Comparison of ENCODE assay signal across 18 cellular contexts in genomic region chr5:31551878-31552277, GRCh38. TPM values are rescaled to one million over a fixed set of nuclear protein-coding genes. Genes with fewer than 3 reads are reported as not detected.
DNase-seq lines count a peak whose midpoint lies in the region; ATAC-seq, FAIRE-seq and TF ChIP-seq lines count a peak whose summit lies in the region.
"Had no signal": no experiment of that assay in that cellular context is flagged by ENCODE, and none has a peak within 500 bp of the region (broad histone marks: within the 10 kb centered on the region; RNA-seq: fewer than 3 reads in every experiment).

No MANE protein-coding gene starts in this region.

- no peak for TF ChIP-seq EP300 in A549 (IDR thresholded peaks at IDR 0.05)

- peak in 1 of 2 experiments; percentile 13 for DNase-seq in A549 (ENCODE audit: low read depth in 1 of 2, low spot score in 1 of 2)
- peak; percentile 29 for DNase-seq in GM23338 (ENCODE audit: low spot score)
- DNase-seq in T-helper 17 cell = no peak
- DNase-seq in foreskin keratinocyte = no peak
- no peak for DNase-seq in frontal cortex (ENCODE audit: low spot score in 2 of 2)
- no peak for DNase-seq in MM.1S
- no peak for DNase-seq in activated naive CD4-positive, alpha-beta T cell treated with anti-CD3 and anti-CD28 coated beads, Interleukin-2, amount 10 ng/mL, durations not matched to agents 7 days and 5 days
- DNase-seq: IMR-90, MG63, NCI-H1092, NCI-H1436 treated with DMSO at 0.1 percent for 48 hours, NCI-H2029, NCI-H345, NCI-H524 treated with DMSO at 0.1 percent for 48 hours, SJCRH30 had no signal

- CTCF ChIA-PET in A549 (lab: Yijun Ruan, JAX) = no interaction called here
- CTCF ChIA-PET in activated naive CD4-positive, alpha-beta T cell treated with anti-CD3 and anti-CD28 coated beads, Interleukin-2, amount 10 ng/mL, durations not matched to agents 7 days and 5 days (lab: Charles Lee) = no interaction called here

- H3K36me3 ChIP-seq in GM23338 (ENCODE audit: insufficient read depth) (peaks cover 30% of the 10 kb centered on the region), MM.1S (replicated peaks; ENCODE audit: insufficient read depth, low read length) (peaks cover 3% of the 10 kb centered on the region; the same call in 1 of the 2 replicates)

- H3K4me3 Mint-ChIP-seq in GM23338 = no peak overlapping the region
- H3K4me3 Mint-ChIP-seq in T-helper 17 cell = no peak overlapping the region
- no peak overlapping the region for H3K4me3 Mint-ChIP-seq in activated naive CD4-positive, alpha-beta T cell treated with anti-CD3 and anti-CD28 coated beads, Interleukin-2, amount 10 ng/mL, durations not matched to agents 7 days and 5 days

- POLR2A ChIA-PET in A549 (lab: Yijun Ruan, JAX) = no interaction called here

- ATAC-seq in A549 (peak; percentile 38 to 71; a peak in 3 of 6 replicates), GM23338 (no peak), T-helper 17 cell (no peak), foreskin keratinocyte (peak; percentile 19)

- no peak overlapping the region for H3K9ac ChIP-seq in MM.1S (ENCODE audit: low read length)

- TF ChIP-seq POLR2A in A549 (IDR thresholded peaks at IDR 0.05; ENCODE audit: low read length) = no peak

- TF ChIP-seq RAD21 in A549 (conservative IDR thresholded peaks at IDR 0.05 in 1 of 2, IDR thresholded peaks at IDR 0.05 in 1 of 2) = no peak

- no peaks in the 10 kb centered on the region for H3K27me3 ChIP-seq in GM23338 (ENCODE audit: insufficient read depth)
- H3K27me3 ChIP-seq in foreskin keratinocyte = no peaks in the 10 kb centered on the region
- H3K27me3 ChIP-seq in MM.1S (replicated peaks; ENCODE audit: insufficient read depth, low read length) = no peaks in the 10 kb centered on the region
- H3K27me3 ChIP-seq: MG63, SJCRH30 had no signal

- H3K9me2 ChIP-seq in GM23338 (ENCODE audit: insufficient read depth) (no peaks in the 10 kb centered on the region), MM.1S (replicated peaks; ENCODE audit: insufficient read depth, low read length) (no peaks in the 10 kb centered on the region)

- H3K79me2 ChIP-seq in GM23338 (replicated peaks; ENCODE audit: insufficient read depth) (no peaks in the 10 kb centered on the region), MM.1S (ENCODE audit: low read length) (no peaks in the 10 kb centered on the region)

- no peaks in the 10 kb centered on the region for H3K4me1 ChIP-seq in A549
- H3K4me1 ChIP-seq in GM23338 (ENCODE audit: insufficient read depth) = no peaks in the 10 kb centered on the region
- H3K4me1 ChIP-seq in foreskin keratinocyte = peaks cover 15% of the 10 kb centered on the region
- no peaks in the 10 kb centered on the region for H3K4me1 ChIP-seq in MM.1S (ENCODE audit: low read length)
- H3K4me1 ChIP-seq: SJCRH30 had no signal

- H3K27me3 Mint-ChIP-seq in GM23338 (ENCODE audit: insufficient read depth, low read depth, poor library complexity) (no peaks in the 10 kb centered on the region), T-helper 17 cell (no peaks in the 10 kb centered on the region)
- no peaks in the 10 kb centered on the region for H3K27me3 Mint-ChIP-seq in activated naive CD4-positive, alpha-beta T cell treated with anti-CD3 and anti-CD28 coated beads, Interleukin-2, amount 10 ng/mL, durations not matched to agents 7 days and 5 days

- H3K4me3 ChIP-seq in A549 (no peak overlapping the region), GM23338 (no peak overlapping the region), MM.1S (ENCODE audit: low read length) (no peak overlapping the region)
- H3K4me3 ChIP-seq: MG63, SJCRH30 had no signal

- TF ChIP-seq CTCF in A549 (IDR thresholded peaks at IDR 0.05) (no peak), GM23338 (conservative IDR thresholded peaks at IDR 0.05; ENCODE audit: low read depth in 2 of 2) (0 out of 4 replicates have a peak, but pooled peaks of 1 of the 2 experiments have one; percentile 9), foreskin keratinocyte (conservative IDR thresholded peaks at IDR 0.05) (no peak), MM.1S (IDR thresholded peaks at IDR 0.05; ENCODE audit: low read length) (no peak)

- no peak overlapping the region for H3K27ac ChIP-seq in A549
- H3K27ac ChIP-seq in GM23338 (ENCODE audit: low read depth) = no peak overlapping the region
- no peak overlapping the region for H3K27ac ChIP-seq in foreskin keratinocyte
- H3K27ac ChIP-seq in MM.1S (ENCODE audit: low read length) = no peak overlapping the region
- H3K27ac ChIP-seq: HL-60, SJCRH30 had no signal

- H3K9me3 Mint-ChIP-seq in GM23338 = no peaks in the 10 kb centered on the region
- no peaks in the 10 kb centered on the region for H3K9me3 Mint-ChIP-seq in activated naive CD4-positive, alpha-beta T cell treated with anti-CD3 and anti-CD28 coated beads, Interleukin-2, amount 10 ng/mL, durations not matched to agents 7 days and 5 days

- no peaks in the 10 kb centered on the region for H3K4me1 Mint-ChIP-seq in GM23338
- H3K4me1 Mint-ChIP-seq in T-helper 17 cell = no peaks in the 10 kb centered on the region
- H3K4me1 Mint-ChIP-seq in activated naive CD4-positive, alpha-beta T cell treated with anti-CD3 and anti-CD28 coated beads, Interleukin-2, amount 10 ng/mL, durations not matched to agents 7 days and 5 days = no peaks in the 10 kb centered on the region

- H3K36me3 Mint-ChIP-seq in GM23338 (ENCODE audit: low read depth) = peaks cover 77% of the 10 kb centered on the region
- H3K36me3 Mint-ChIP-seq in T-helper 17 cell (ENCODE audit: low read depth) = peaks cover 15% of the 10 kb centered on the region
- H3K36me3 Mint-ChIP-seq in activated naive CD4-positive, alpha-beta T cell treated with anti-CD3 and anti-CD28 coated beads, Interleukin-2, amount 10 ng/mL, durations not matched to agents 7 days and 5 days = peaks cover 48% of the 10 kb centered on the region

- H3K27ac Mint-ChIP-seq in GM23338 = no peak overlapping the region
- H3K27ac Mint-ChIP-seq in T-helper 17 cell = peak overlapping the region; percentile 60
- no peak overlapping the region for H3K27ac Mint-ChIP-seq in activated naive CD4-positive, alpha-beta T cell treated with anti-CD3 and anti-CD28 coated beads, Interleukin-2, amount 10 ng/mL, durations not matched to agents 7 days and 5 days

- H2AFZ ChIP-seq in GM23338 = no peak overlapping the region
- no peak overlapping the region for H2AFZ ChIP-seq in MM.1S (ENCODE audit: low read length)

- no peak for FAIRE-seq in A549 (lab: Jason Lieb, UNC)
- no peak for FAIRE-seq in frontal cortex (lab: Jason Lieb, UNC)
- FAIRE-seq: G401.6, HTR-8/SVneo had no signal

- no peaks in the 10 kb centered on the region for H4K20me1 ChIP-seq in GM23338 (replicated peaks; ENCODE audit: insufficient read depth)
- H4K20me1 ChIP-seq in MM.1S (ENCODE audit: insufficient read depth, low read length) = no peaks in the 10 kb centered on the region

- 94% methylated on average over 3 of the region's 3 CpGs for whole genome bisulfite sequencing in A549 (ENCODE audit: missing lambda C conversion rate)

- H3K4me2 ChIP-seq in A549 (no peak overlapping the region), GM23338 (no peak overlapping the region), MM.1S (ENCODE audit: low read depth, low read length) (no peak overlapping the region)

- H3K9me3 ChIP-seq in A549 = no peaks in the 10 kb centered on the region
- H3K9me3 ChIP-seq in T-helper 17 cell (ENCODE audit: control insufficient read depth, low read length, poor library complexity, severe bottlenecking) = no peaks in the 10 kb centered on the region
- H3K9me3 ChIP-seq in MM.1S (replicated peaks; ENCODE audit: insufficient read depth, low read length) = no peaks in the 10 kb centered on the region
- H3K9me3 ChIP-seq: MG63, SJCRH30 had no signal

- H3F3A ChIP-seq in GM23338 (replicated peaks; ENCODE audit: low read depth) = no peaks in the 10 kb centered on the region
- H3F3A ChIP-seq in MM.1S (ENCODE audit: insufficient read depth, low read length) = no peaks in the 10 kb centered on the region

TF ChIP-seq in GM23338, 12 proteins besides CTCF, POLR2A, EP300 and RAD21 (continues in another document):
- TF ChIP-seq EZH2phosphoT487 (IDR thresholded peaks at IDR 0.05; ENCODE audit: unreplicated experiment) = no peak
- TF ChIP-seq ZNF331 (CRISPR knock-in tag; IDR thresholded peaks at IDR 0.05; ENCODE audit: low read depth) = no peak
- TF ChIP-seq ZNF114 (CRISPR knock-in tag; IDR thresholded peaks at IDR 0.05) = no peak
- TF ChIP-seq STAT1 (IDR thresholded peaks at IDR 0.05; ENCODE audit: unreplicated experiment) = no peak

RNA-seq across cellular contexts. Expression of gene C5orf22, which starts 19.8 kb away (rescaled TPM):
- polyA plus RNA-seq in A549 (2011; rRNA removed) (25.2 and 29.4 TPM in 2 replicates), A549 (2017; fragmentation: RNase III; extraction: RNeasy Plus Mini Kit Qiagen cat#74134 plus additional on column Dnase treatment) (12.4 to 13.6 TPM (median 12.8 TPM) in 3 replicates), GM23338 (2016; fragmentation: Nextera tagmentation; extraction: Ambion mirVana) (11.3 and 13.6 TPM in 2 replicates), foreskin keratinocyte (7.3 and 8.2 TPM in 2 replicates)
- polyA plus RNA-seq in A549 (2012; cell fraction: cytosol; rRNA removed) = 6.7 and 10.1 TPM in 2 replicates
- 3.7 and 7.1 TPM in 2 replicates for polyA plus RNA-seq in A549 (2012; cell fraction: nucleus; rRNA removed)
- polyA minus RNA-seq in A549 (2011; rRNA and poly(A)+ RNA removed) = 9.7 and 10.6 TPM in 2 replicates
- total RNA-seq in GM23338 (2014; rRNA removed; shearing (Covaris generic)) = 26.8 and 30.9 TPM in 2 replicates
- total RNA-seq in T-helper 17 cell (10 to 100 TPM; 11.8 to 16.9 TPM), foreskin keratinocyte (19.2 and 21.3 TPM in 2 replicates), frontal cortex (23.2 TPM)

RNA-seq across cellular contexts. Expression of gene DROSHA, which starts 20.0 kb away (rescaled TPM):
- polyA plus RNA-seq in A549 (2011; rRNA removed) = 77.7 and 105 TPM in 2 replicates
- 23.8 and 30.7 TPM in 2 replicates for polyA plus RNA-seq in A549 (2012; cell fraction: cytosol; rRNA removed)
- polyA plus RNA-seq in A549 (2012; cell fraction: nucleus; rRNA removed) = 45.6 and 49.2 TPM in 2 replicates
- 44.3 to 49.1 TPM (median 46.9 TPM) in 3 replicates for polyA plus RNA-seq in A549 (2017; fragmentation: RNase III; extraction: RNeasy Plus Mini Kit Qiagen cat#74134 plus additional on column Dnase treatment)
- 74.6 and 117 TPM in 2 replicates for polyA minus RNA-seq in A549 (2011; rRNA and poly(A)+ RNA removed)
- 70.6 and 82.3 TPM in 2 replicates for total RNA-seq in GM23338 (2014; rRNA removed; shearing (Covaris generic))
- polyA plus RNA-seq in GM23338 (2016; fragmentation: Nextera tagmentation; extraction: Ambion mirVana) = 87.4 and 87.8 TPM in 2 replicates
- total RNA-seq in T-helper 17 cell = 10 to 100 TPM; 45.6 to 57.4 TPM
- total RNA-seq in foreskin keratinocyte = 63.4 and 63.9 TPM in 2 replicates
- 53.6 and 58.6 TPM in 2 replicates for polyA plus RNA-seq in foreskin keratinocyte
- total RNA-seq in frontal cortex = 59.5 TPM

Comparison
In these comparisons a context has a peak if more than half of its experiments do, and no peak if none do; other contexts are left out.
1. ATAC-seq: peak in A549 (2 of 2) and foreskin keratinocyte (single experiment); none in GM23338 (single experiment) and T-helper 17 cell (single experiment).